In genomic region chr19:35675589-35676140, GRCh38 we compare ENCODE assay signal across 17 cellular contexts. TPM values are rescaled to one million over a fixed set of nuclear protein-coding genes. Genes with fewer than 3 reads are reported as not detected.
DNase-seq lines count a peak whose midpoint lies in the region; ATAC-seq, FAIRE-seq and TF ChIP-seq lines count a peak whose summit lies in the region.
"Had no signal": no experiment of that assay in that cellular context is flagged by ENCODE, and none has a peak within 500 bp of the region (broad histone marks: within the 10 kb centered on the region; RNA-seq: fewer than 3 reads in every experiment).

No MANE protein-coding gene starts in this region.

- DNase-seq in A549 (ENCODE audit: low read depth in 1 of 2, low spot score in 1 of 2) (no peak), Caco-2 (no peak), K562 (ENCODE audit: extremely low read depth in 1 of 4, low spot score in 3 of 4) (no peak), dedifferentiated amniotic fluid mesenchymal stem cell (ENCODE audit: extremely low spot score) (no peak)
- DNase-seq in activated CD8-positive, alpha-beta memory T cell treated with anti-CD3 and anti-CD28 coated beads, Interleukin-2, amount 10 ng/mL, durations not matched to agents 7 days and 5 days = no peak
- DNase-seq: CD8-positive, alpha-beta memory T cell; DMS53; GF-D8; HCEC 1CT had no signal

- TF ChIP-seq EP300 in A549 (IDR thresholded peaks at IDR 0.05) (no peak), K562 (IDR thresholded peaks at IDR 0.05; ENCODE audit: low read length) (no peak)

- H3K4me1 Mint-ChIP-seq in Caco-2 (ENCODE audit: low read depth, unreplicated experiment) = peaks cover 23% of the 10 kb centered on the region
- peaks cover 8% of the 10 kb centered on the region for H3K4me1 Mint-ChIP-seq in activated CD8-positive, alpha-beta memory T cell treated with anti-CD3 and anti-CD28 coated beads, Interleukin-2, amount 10 ng/mL, durations not matched to agents 7 days and 5 days

- H3K9ac ChIP-seq in K562 (ENCODE audit: insufficient read depth in 1 of 2, low read depth in 2 of 2, low read length in 2 of 2) = peak overlapping the region in 1 of 2 experiments; percentile 10; a peak in 2 of 4 replicates
- H3K9ac ChIP-seq: KMS-11 had no signal

- H3K79me2 ChIP-seq in K562 (ENCODE audit: control insufficient read depth, insufficient read depth, low read length) = no peaks in the 10 kb centered on the region

- H2AFZ ChIP-seq in K562 (ENCODE audit: low read depth, low read length) = no peak overlapping the region

- in situ Hi-C loops in K562 (cut with MboI) = no loop called here

- intact Hi-C loops in Caco-2 (cut with micrococcal nuclease; ENCODE audit: unreplicated experiment) = no loop called here
- intact Hi-C loops in K562 (cut with micrococcal nuclease) = no loop called here

- H3K4me1 ChIP-seq in A549 (no peaks in the 10 kb centered on the region), Caco-2 (peaks cover 7% of the 10 kb centered on the region; the same call in 1 of the 2 replicates), K562 (replicated peaks in 1 of 2; ENCODE audit: control insufficient read depth in 2 of 2, insufficient read depth in 2 of 2, low read length in 2 of 2) (peaks cover 10 to 21% of the 10 kb centered on the region in 2 experiments; a peak in 4 of 5 replicates)

- H3K27ac ChIP-seq in A549 (no peak overlapping the region), K562 (ENCODE audit: extremely low read depth, low read depth, low read length) (no peak overlapping the region)
- H3K27ac ChIP-seq: KMS-11 had no signal

- no peaks in the 10 kb centered on the region for H3K9me3 Mint-ChIP-seq in Caco-2 (ENCODE audit: unreplicated experiment)
- H3K9me3 Mint-ChIP-seq in activated CD8-positive, alpha-beta memory T cell treated with anti-CD3 and anti-CD28 coated beads, Interleukin-2, amount 10 ng/mL, durations not matched to agents 7 days and 5 days (ENCODE audit: low read depth) = no peaks in the 10 kb centered on the region

- no peaks in the 10 kb centered on the region for H4K20me1 ChIP-seq in K562 (replicated peaks; ENCODE audit: control insufficient read depth, insufficient read depth, low read length)

- H3K27me3 Mint-ChIP-seq in Caco-2 (ENCODE audit: insufficient read depth, unreplicated experiment) = peaks cover 8% of the 10 kb centered on the region
- peaks cover 40% of the 10 kb centered on the region for H3K27me3 Mint-ChIP-seq in activated CD8-positive, alpha-beta memory T cell treated with anti-CD3 and anti-CD28 coated beads, Interleukin-2, amount 10 ng/mL, durations not matched to agents 7 days and 5 days

- H3K9me1 ChIP-seq in K562 (ENCODE audit: control insufficient read depth, insufficient read depth, low read length) = no peaks in the 10 kb centered on the region

- no peak overlapping the region for H3K27ac Mint-ChIP-seq in Caco-2 (ENCODE audit: unreplicated experiment)
- no peak overlapping the region for H3K27ac Mint-ChIP-seq in activated CD8-positive, alpha-beta memory T cell treated with anti-CD3 and anti-CD28 coated beads, Interleukin-2, amount 10 ng/mL, durations not matched to agents 7 days and 5 days
- H3K27ac Mint-ChIP-seq: CD8-positive, alpha-beta memory T cell; IgD-negative memory B cell had no signal

- H3K4me3 ChIP-seq in A549 (no peak overlapping the region), Caco-2 (ENCODE audit: low read depth, low read length) (no peak overlapping the region), K562 (no peak overlapping the region)

- 68% methylated on average over 15 of the region's 15 CpGs for WGBS in A549 (ENCODE audit: missing lambda C conversion rate)
- WGBS in K562 (ENCODE audit: insufficient coverage, low coverage, missing lambda C conversion rate) = 22% methylated on average over 14 of the region's 15 CpGs

- TF ChIP-seq RAD21 in A549 (conservative IDR thresholded peaks at IDR 0.05 in 1 of 2, IDR thresholded peaks at IDR 0.05 in 1 of 2) (no peak), K562 (CRISPR knock-in tag; conservative IDR thresholded peaks at IDR 0.05 in 1 of 2, IDR thresholded peaks at IDR 0.05 in 1 of 2) (no peak)

- H3K27me3 ChIP-seq in Caco-2 (replicated peaks; ENCODE audit: control insufficient read depth, insufficient read depth, low read length) (no peaks in the 10 kb centered on the region), K562 (ENCODE audit: control insufficient read depth in 2 of 2, insufficient read depth in 2 of 2, low read length in 2 of 2) (peaks cover 16 to 38% of the 10 kb centered on the region in 2 experiments; a peak in 4 of 5 replicates)

- CTCF ChIA-PET in A549 (lab: Yijun Ruan, JAX) (interaction anchor here (0.6 to 7.3 kb wide), 6 partner anchors 21 to 323 kb away, joined by 3 to 85 read pairs (median 3); no protein-coding TSS in a partner anchor), Caco-2 (lab: Charles Lee) (no interaction called here), K562 (lab: Yijun Ruan, JAX; ENCODE audit: low intra/inter-chr PET ratio) (no interaction called here)
- CTCF ChIA-PET in activated CD8-positive, alpha-beta memory T cell treated with anti-CD3 and anti-CD28 coated beads, Interleukin-2, amount 10 ng/mL, durations not matched to agents 7 days and 5 days (lab: Charles Lee) = no interaction called here

- FAIRE-seq in A549 (lab: Jason Lieb, UNC) = no peak
- FAIRE-seq in K562 (lab: Jason Lieb, UNC) = no peak
- FAIRE-seq: GM18507 had no signal

- H3K4me3 Mint-ChIP-seq in Caco-2 (ENCODE audit: unreplicated experiment) = peak overlapping the region; percentile 13
- H3K4me3 Mint-ChIP-seq in activated CD8-positive, alpha-beta memory T cell treated with anti-CD3 and anti-CD28 coated beads, Interleukin-2, amount 10 ng/mL, durations not matched to agents 7 days and 5 days = no peak overlapping the region
- H3K4me3 Mint-ChIP-seq: IgD-negative memory B cell had no signal

- H3K36me3 Mint-ChIP-seq in Caco-2 (ENCODE audit: insufficient read depth, unreplicated experiment) = no peaks in the 10 kb centered on the region
- no peaks in the 10 kb centered on the region for H3K36me3 Mint-ChIP-seq in activated CD8-positive, alpha-beta memory T cell treated with anti-CD3 and anti-CD28 coated beads, Interleukin-2, amount 10 ng/mL, durations not matched to agents 7 days and 5 days
- H3K36me3 Mint-ChIP-seq: CD8-positive, alpha-beta memory T cell had no signal

- no peaks in the 10 kb centered on the region for H3K36me3 ChIP-seq in Caco-2 (ENCODE audit: control insufficient read depth, insufficient read depth, low read length)
- no peaks in the 10 kb centered on the region for H3K36me3 ChIP-seq in K562 (ENCODE audit: control insufficient read depth, insufficient read depth, low read length)

- BruUV-seq in Caco-2 (replicated peaks; lab: Mats Ljungman, UMichigan) (no TSS peak), K562 (replicated peaks; lab: Mats Ljungman, UMichigan) (no TSS peak)

- ATAC-seq in A549 (no peak), K562 (no peak), GM18505 (IDR thresholded peaks at IDR 0.05; ENCODE audit: unreplicated experiment) (no peak)
- no peak for ATAC-seq in activated CD8-positive, alpha-beta memory T cell treated with anti-CD3 and anti-CD28 coated beads, Interleukin-2, amount 10 ng/mL, durations not matched to agents 7 days and 5 days

- H3K4me2 ChIP-seq in A549 = no peak overlapping the region
- H3K4me2 ChIP-seq in K562 (ENCODE audit: insufficient read depth, low read length) = no peak overlapping the region
- H3K4me2 ChIP-seq: KMS-11 had no signal

- TF ChIP-seq CTCF in A549 (IDR thresholded peaks at IDR 0.05) (no peak), Caco-2 (IDR thresholded peaks at IDR 0.05; ENCODE audit: insufficient read depth in 1 of 2, low read depth in 1 of 2, low read length in 1 of 2, severe bottlenecking in 1 of 2, unreplicated experiment in 1 of 2) (no peak), K562 (IDR thresholded peaks at IDR 0.05 in 2 of 3, conservative IDR thresholded peaks at IDR 0.05 in 1 of 3; ENCODE audit: insufficient read depth in 2 of 3, low read depth in 1 of 3, low read length in 3 of 3) (no peak)

- TF ChIP-seq POLR2A in A549 (IDR thresholded peaks at IDR 0.05; ENCODE audit: low read length) (no peak), K562 (conservative IDR thresholded peaks at IDR 0.05) (no peak), GM18505 (IDR thresholded peaks at IDR 0.05; ENCODE audit: borderline replicate concordance, extremely low read depth, insufficient read depth, insufficient read length) (no peak)

- H3K9me3 ChIP-seq in A549 (no peaks in the 10 kb centered on the region), Caco-2 (no peaks in the 10 kb centered on the region), K562 (replicated peaks; ENCODE audit: control insufficient read depth, insufficient read depth, low read depth, low read length) (no peaks in the 10 kb centered on the region)

- POLR2A ChIA-PET in A549 (lab: Yijun Ruan, JAX) (no interaction called here), Caco-2 (lab: Charles Lee) (interaction anchor here (0.6 kb wide), 1 partner anchor 8 kb away, joined by 4 read pairs; no protein-coding TSS in a partner anchor), K562 (lab: Yijun Ruan, JAX) (interaction anchor here (1.3 kb wide), 1 partner anchor 8 kb away, joined by 3 read pairs; no protein-coding TSS in a partner anchor)

RNA-seq across cellular contexts. Expression of gene UPK1A, which starts 9.3 kb away (rescaled TPM):
- polyA plus RNA-seq in A549 (2011; rRNA removed) = 0.78 and 1.4 TPM in 2 replicates
- polyA plus RNA-seq in A549 (2012; cell fraction: cytosol; rRNA removed) = 0.65 and 0.79 TPM in 2 replicates
- polyA plus RNA-seq in A549 (2012; cell fraction: nucleus; rRNA removed) = 0.75 and 0.90 TPM in 2 replicates
- polyA plus RNA-seq in A549 (2017; fragmentation: RNase III; extraction: RNeasy Plus Mini Kit Qiagen cat#74134 plus additional on column Dnase treatment) = 0.37 to 0.44 TPM (median 0.39 TPM) in 3 replicates
- polyA minus RNA-seq in A549 (2011; rRNA and poly(A)+ RNA removed) = 0.83 and 0.92 TPM in 2 replicates
- not detected in 2 replicates for total RNA-seq in Caco-2 (2022)
- not detected in 2 replicates for total RNA-seq in K562 (2011; cell fraction: chromatin; rRNA removed; ENCODE audit: low replicate concordance)
- 0.33 TPM in 1 of 2 replicates, not detected in the other for total RNA-seq in K562 (2011; cell fraction: nucleolus; rRNA removed)
- not detected in 2 replicates for total RNA-seq in K562 (2011; cell fraction: nucleoplasm; rRNA removed)
- total RNA-seq in K562 (2014; rRNA removed) = not detected in 2 replicates
- not detected in 2 replicates for total RNA-seq in K562 (2014; rRNA removed; fragmentation: Illumina TruSeq; extraction: Trizol)
- total RNA-seq in K562 (2015; rRNA removed; fragmentation: Illumina TruSeq; extraction: Trizol) = not detected in 2 replicates
- total RNA-seq in K562 (2021) = not detected in 2 replicates
- polyA plus RNA-seq in K562 (2011; rRNA removed) = 0.06 TPM in 1 of 2 replicates, not detected in the other
- polyA plus RNA-seq in K562 (2011; cell fraction: cytosol; rRNA removed) = not detected in 2 replicates
- polyA plus RNA-seq in K562 (2011; cell fraction: nucleus; rRNA removed) = 0.10 TPM in 1 of 2 replicates, not detected in the other
- polyA plus RNA-seq in K562 (2012) = 0.08 TPM in 1 of 2 replicates, not detected in the other
- polyA plus RNA-seq in K562 (2014; fragmentation: Illumina TruSeq; extraction: Trizol) = not detected in 2 replicates
- under 1 TPM in 1 of 2 experiments, not detected in 1; 0.13 TPM for polyA plus RNA-seq in K562 (2014; fragmentation: Nextera tagmentation; extraction: Ambion mirVana)
- polyA plus RNA-seq in K562 (2014; rRNA removed) = not detected in 2 replicates
- polyA minus RNA-seq in K562 (2011; rRNA and poly(A)+ RNA removed) = not detected in 2 replicates
- polyA minus RNA-seq in K562 (2011; cell fraction: cytosol; rRNA and poly(A)+ RNA removed) = not detected in 2 replicates
- polyA minus RNA-seq in K562 (2011; cell fraction: nucleus; rRNA and poly(A)+ RNA removed) = not detected in 2 replicates
- total RNA-seq in activated CD8-positive, alpha-beta memory T cell treated with anti-CD3 and anti-CD28 coated beads, Interleukin-2, amount 10 ng/mL, durations not matched to agents 7 days and 5 days = under 1 TPM in 1 of 2 experiments, not detected in 1; 0.30 TPM
- total RNA-seq: A673, H4, HT-29 had no signal
- polyA plus RNA-seq: CD8-positive, alpha-beta memory T cell; IgD-negative memory B cell had no signal

RNA-seq across cellular contexts. Expression of gene COX6B1, which starts 27.5 kb away (rescaled TPM):
- polyA plus RNA-seq in A549 (2011; rRNA removed) (749 and 1,115 TPM in 2 replicates), A549 (2017; fragmentation: RNase III; extraction: RNeasy Plus Mini Kit Qiagen cat#74134 plus additional on column Dnase treatment) (1,179 to 1,276 TPM (median 1,260 TPM) in 3 replicates), K562 (2011; rRNA removed) (963 and 1,008 TPM in 2 replicates), K562 (2014; fragmentation: Illumina TruSeq; extraction: Trizol) (1,441 and 1,704 TPM in 2 replicates), K562 (2014; fragmentation: Nextera tagmentation; extraction: Ambion mirVana) (1,000 to 10,000 TPM; 2,325 to 2,393 TPM), K562 (2014; rRNA removed) (1,426 and 1,451 TPM in 2 replicates)
- polyA plus RNA-seq in A549 (2012; cell fraction: cytosol; rRNA removed) = 1,921 and 2,479 TPM in 2 replicates
- 1,210 and 1,387 TPM in 2 replicates for polyA plus RNA-seq in A549 (2012; cell fraction: nucleus; rRNA removed)
- 458 and 693 TPM in 2 replicates for polyA minus RNA-seq in A549 (2011; rRNA and poly(A)+ RNA removed)
- total RNA-seq in Caco-2 (2022) (551 and 639 TPM in 2 replicates), K562 (2014; rRNA removed) (777 and 1,094 TPM in 2 replicates), K562 (2014; rRNA removed; fragmentation: Illumina TruSeq; extraction: Trizol) (1,091 and 1,219 TPM in 2 replicates), K562 (2015; rRNA removed; fragmentation: Illumina TruSeq; extraction: Trizol) (1,062 and 1,116 TPM in 2 replicates), K562 (2021) (826 and 961 TPM in 2 replicates)
- total RNA-seq in K562 (2011; cell fraction: chromatin; rRNA removed; ENCODE audit: low replicate concordance) = 34.6 and 63.8 TPM in 2 replicates
- 128 and 147 TPM in 2 replicates for total RNA-seq in K562 (2011; cell fraction: nucleolus; rRNA removed)
- total RNA-seq in K562 (2011; cell fraction: nucleoplasm; rRNA removed) = 127 and 158 TPM in 2 replicates
- polyA plus RNA-seq in K562 (2011; cell fraction: cytosol; rRNA removed) = 1,680 and 1,786 TPM in 2 replicates
- polyA plus RNA-seq in K562 (2011; cell fraction: nucleus; rRNA removed) = 429 and 540 TPM in 2 replicates
- polyA plus RNA-seq in K562 (2012) = 1,082 and 1,282 TPM in 2 replicates
- polyA minus RNA-seq in K562 (2011; rRNA and poly(A)+ RNA removed) = 681 and 736 TPM in 2 replicates
- polyA minus RNA-seq in K562 (2011; cell fraction: cytosol; rRNA and poly(A)+ RNA removed) = 247 and 280 TPM in 2 replicates
- 57.8 and 131 TPM in 2 replicates for polyA minus RNA-seq in K562 (2011; cell fraction: nucleus; rRNA and poly(A)+ RNA removed)
- total RNA-seq in activated CD8-positive, alpha-beta memory T cell treated with anti-CD3 and anti-CD28 coated beads, Interleukin-2, amount 10 ng/mL, durations not matched to agents 7 days and 5 days = 100 to 1,000 TPM; 394 to 417 TPM

RNA-seq across cellular contexts. Expression of gene ZBTB32, which starts 28.7 kb away (rescaled TPM):
- polyA plus RNA-seq in A549 (2011; rRNA removed) = not detected in 2 replicates
- polyA plus RNA-seq in A549 (2012; cell fraction: cytosol; rRNA removed) = not detected in 2 replicates
- polyA plus RNA-seq in A549 (2012; cell fraction: nucleus; rRNA removed) = not detected in 2 replicates
- not detected in 3 replicates for polyA plus RNA-seq in A549 (2017; fragmentation: RNase III; extraction: RNeasy Plus Mini Kit Qiagen cat#74134 plus additional on column Dnase treatment)
- polyA minus RNA-seq in A549 (2011; rRNA and poly(A)+ RNA removed) = not detected in 2 replicates
- total RNA-seq in Caco-2 (2022) = not detected in 2 replicates
- total RNA-seq in K562 (2011; cell fraction: chromatin; rRNA removed; ENCODE audit: low replicate concordance) = not detected in 2 replicates
- not detected in 2 replicates for total RNA-seq in K562 (2011; cell fraction: nucleolus; rRNA removed)
- not detected in 2 replicates for total RNA-seq in K562 (2011; cell fraction: nucleoplasm; rRNA removed)
- total RNA-seq in K562 (2014; rRNA removed) = not detected in 2 replicates
- total RNA-seq in K562 (2014; rRNA removed; fragmentation: Illumina TruSeq; extraction: Trizol) = not detected in 2 replicates
- total RNA-seq in K562 (2015; rRNA removed; fragmentation: Illumina TruSeq; extraction: Trizol) = not detected in 2 replicates
- 0.20 TPM in 1 of 2 replicates, not detected in the other for total RNA-seq in K562 (2021)
- not detected in 2 replicates for polyA plus RNA-seq in K562 (2011; rRNA removed)
- not detected in 2 replicates for polyA plus RNA-seq in K562 (2011; cell fraction: cytosol; rRNA removed)
- polyA plus RNA-seq in K562 (2011; cell fraction: nucleus; rRNA removed) = 0.09 TPM in 1 of 2 replicates, not detected in the other
- polyA plus RNA-seq in K562 (2012) = not detected in 2 replicates
- not detected in 2 replicates for polyA plus RNA-seq in K562 (2014; fragmentation: Illumina TruSeq; extraction: Trizol)
- polyA plus RNA-seq in K562 (2014; fragmentation: Nextera tagmentation; extraction: Ambion mirVana) = not detected
- 0.05 TPM in 1 of 2 replicates, not detected in the other for polyA plus RNA-seq in K562 (2014; rRNA removed)
- not detected in 2 replicates for polyA minus RNA-seq in K562 (2011; rRNA and poly(A)+ RNA removed)
- polyA minus RNA-seq in K562 (2011; cell fraction: cytosol; rRNA and poly(A)+ RNA removed) = not detected in 2 replicates
- polyA minus RNA-seq in K562 (2011; cell fraction: nucleus; rRNA and poly(A)+ RNA removed) = not detected in 2 replicates
- total RNA-seq in activated CD8-positive, alpha-beta memory T cell treated with anti-CD3 and anti-CD28 coated beads, Interleukin-2, amount 10 ng/mL, durations not matched to agents 7 days and 5 days = 100 to 1,000 TPM; 133 to 185 TPM
- total RNA-seq: A673, H4, HT-29 had no signal
- polyA plus RNA-seq: BJ had no signal

RNA-seq across cellular contexts. Expression of gene ETV2, which starts 34.1 kb away (rescaled TPM):
- 0.15 and 0.36 TPM in 2 replicates for polyA plus RNA-seq in A549 (2011; rRNA removed)
- 1.5 and 1.7 TPM in 2 replicates for polyA plus RNA-seq in A549 (2012; cell fraction: cytosol; rRNA removed)
- polyA plus RNA-seq in A549 (2012; cell fraction: nucleus; rRNA removed) = 1.1 and 2.0 TPM in 2 replicates
- polyA plus RNA-seq in A549 (2017; fragmentation: RNase III; extraction: RNeasy Plus Mini Kit Qiagen cat#74134 plus additional on column Dnase treatment) = 1.1 to 1.3 TPM (median 1.1 TPM) in 3 replicates
- polyA minus RNA-seq in A549 (2011; rRNA and poly(A)+ RNA removed) = not detected in 2 replicates
- total RNA-seq in Caco-2 (2022) = 0.77 and 1.3 TPM in 2 replicates
- 0.97 TPM in 1 of 2 replicates, not detected in the other for total RNA-seq in K562 (2011; cell fraction: chromatin; rRNA removed; ENCODE audit: low replicate concordance)
- 1.3 and 1.7 TPM in 2 replicates for total RNA-seq in K562 (2011; cell fraction: nucleolus; rRNA removed)
- 0.73 and 0.76 TPM in 2 replicates for total RNA-seq in K562 (2011; cell fraction: nucleoplasm; rRNA removed)
- 3.0 and 3.5 TPM in 2 replicates for total RNA-seq in K562 (2014; rRNA removed)
- total RNA-seq in K562 (2014; rRNA removed; fragmentation: Illumina TruSeq; extraction: Trizol) = 0.11 TPM in 1 of 2 replicates, not detected in the other
- total RNA-seq in K562 (2015; rRNA removed; fragmentation: Illumina TruSeq; extraction: Trizol) = 0.57 and 1.2 TPM in 2 replicates
- total RNA-seq in K562 (2021) = 2.9 and 3.7 TPM in 2 replicates
- 0.22 and 0.33 TPM in 2 replicates for polyA plus RNA-seq in K562 (2011; rRNA removed)
- polyA plus RNA-seq in K562 (2011; cell fraction: cytosol; rRNA removed) = 0.28 and 1.6 TPM in 2 replicates
- 0.42 and 2.4 TPM in 2 replicates for polyA plus RNA-seq in K562 (2011; cell fraction: nucleus; rRNA removed)
- 2.7 TPM in 2 replicates for polyA plus RNA-seq in K562 (2012)
- polyA plus RNA-seq in K562 (2014; fragmentation: Illumina TruSeq; extraction: Trizol) = 0.55 and 2.6 TPM in 2 replicates
- polyA plus RNA-seq in K562 (2014; fragmentation: Nextera tagmentation; extraction: Ambion mirVana) = under 1 TPM; 0.11 to 0.13 TPM
- polyA plus RNA-seq in K562 (2014; rRNA removed) = 2.4 and 2.6 TPM in 2 replicates
- 0.14 TPM in 1 of 2 replicates, not detected in the other for polyA minus RNA-seq in K562 (2011; rRNA and poly(A)+ RNA removed)
- not detected in 2 replicates for polyA minus RNA-seq in K562 (2011; cell fraction: cytosol; rRNA and poly(A)+ RNA removed)
- 0.94 and 1.1 TPM in 2 replicates for polyA minus RNA-seq in K562 (2011; cell fraction: nucleus; rRNA and poly(A)+ RNA removed)
- 1 to 10 TPM; 1.2 to 1.9 TPM for total RNA-seq in activated CD8-positive, alpha-beta memory T cell treated with anti-CD3 and anti-CD28 coated beads, Interleukin-2, amount 10 ng/mL, durations not matched to agents 7 days and 5 days

RNA-seq across cellular contexts. Expression of gene KMT2B, which starts 42.1 kb away (rescaled TPM):
- polyA plus RNA-seq in A549 (2011; rRNA removed) (17.8 and 25.1 TPM in 2 replicates), A549 (2017; fragmentation: RNase III; extraction: RNeasy Plus Mini Kit Qiagen cat#74134 plus additional on column Dnase treatment) (39.4 to 40.8 TPM (median 39.9 TPM) in 3 replicates), K562 (2011; rRNA removed) (11.0 and 19.1 TPM in 2 replicates), K562 (2014; fragmentation: Illumina TruSeq; extraction: Trizol) (21.5 and 27.8 TPM in 2 replicates), K562 (2014; fragmentation: Nextera tagmentation; extraction: Ambion mirVana) (1 to 10 TPM in 1 of 2 experiments, under 1 TPM in 1; 0.63 to 1.3 TPM), K562 (2014; rRNA removed) (16.4 and 21.9 TPM in 2 replicates)
- 62.0 and 72.8 TPM in 2 replicates for polyA plus RNA-seq in A549 (2012; cell fraction: cytosol; rRNA removed)
- 351 and 378 TPM in 2 replicates for polyA plus RNA-seq in A549 (2012; cell fraction: nucleus; rRNA removed)
- 30.8 and 32.3 TPM in 2 replicates for polyA minus RNA-seq in A549 (2011; rRNA and poly(A)+ RNA removed)
- total RNA-seq in Caco-2 (2022) (54.2 and 62.6 TPM in 2 replicates), K562 (2014; rRNA removed) (8.1 and 9.0 TPM in 2 replicates), K562 (2014; rRNA removed; fragmentation: Illumina TruSeq; extraction: Trizol) (2.7 and 4.8 TPM in 2 replicates), K562 (2015; rRNA removed; fragmentation: Illumina TruSeq; extraction: Trizol) (6.0 and 6.7 TPM in 2 replicates), K562 (2021) (36.0 and 43.9 TPM in 2 replicates)
- 84.2 and 203 TPM in 2 replicates for total RNA-seq in K562 (2011; cell fraction: chromatin; rRNA removed; ENCODE audit: low replicate concordance)
- total RNA-seq in K562 (2011; cell fraction: nucleolus; rRNA removed) = 117 and 120 TPM in 2 replicates
- 104 and 131 TPM in 2 replicates for total RNA-seq in K562 (2011; cell fraction: nucleoplasm; rRNA removed)
- polyA plus RNA-seq in K562 (2011; cell fraction: cytosol; rRNA removed) = 14.8 and 17.2 TPM in 2 replicates
- 108 and 154 TPM in 2 replicates for polyA plus RNA-seq in K562 (2011; cell fraction: nucleus; rRNA removed)
- polyA plus RNA-seq in K562 (2012) = 38.7 and 38.9 TPM in 2 replicates
- polyA minus RNA-seq in K562 (2011; rRNA and poly(A)+ RNA removed) = 7.1 and 9.7 TPM in 2 replicates
- polyA minus RNA-seq in K562 (2011; cell fraction: cytosol; rRNA and poly(A)+ RNA removed) = 12.2 and 21.2 TPM in 2 replicates
- 14.7 and 18.4 TPM in 2 replicates for polyA minus RNA-seq in K562 (2011; cell fraction: nucleus; rRNA and poly(A)+ RNA removed)
- total RNA-seq in activated CD8-positive, alpha-beta memory T cell treated with anti-CD3 and anti-CD28 coated beads, Interleukin-2, amount 10 ng/mL, durations not matched to agents 7 days and 5 days = 10 to 100 TPM; 70.2 to 79.8 TPM

Comparison
In these comparisons a context has a peak if more than half of its experiments do, and no peak if none do; other contexts are left out.
1. RNA of gene ZBTB32, which starts 28.7 kb away (total RNA-seq): 133 to 185 TPM in activated CD8-positive, alpha-beta memory T cell treated with anti-CD3 and anti-CD28 coated beads, Interleukin-2, amount 10 ng/mL, durations not matched to agents 7 days and 5 days; 0.20 TPM in K562 and not detected in Caco-2; every median in the first group is over 100 times any median in the second.
2. Of the 35 proteins assayed by ChIP-seq in both K562 and A549: peak only in K562: none; only in A549: none; in both: ZFP36; in neither: 33; mixed calls (peak in some experiments, not most) for 1.